Comparison of ENCODE assay signal across 9 cellular contexts in genomic region chr6:33000053-33000452, GRCh38. TPM values are rescaled to one million over a fixed set of nuclear protein-coding genes. Genes with fewer than 3 reads are reported as not detected.
DNase-seq lines count a peak whose midpoint lies in the region; ATAC-seq, FAIRE-seq and TF ChIP-seq lines count a peak whose summit lies in the region.
"Had no signal": no experiment of that assay in that cellular context is flagged by ENCODE, and none has a peak within 500 bp of the region (broad histone marks: within the 10 kb centered on the region; RNA-seq: fewer than 3 reads in every experiment).

No MANE protein-coding gene starts in this region.

- TF ChIP-seq CTCF in Loucy (conservative IDR thresholded peaks at IDR 0.05; ENCODE audit: low read length) (peak; percentile 47), GM12878 (IDR thresholded peaks at IDR 0.05 in 2 of 3, conservative IDR thresholded peaks at IDR 0.05 in 1 of 3; ENCODE audit: control insufficient read depth in 2 of 3, extremely low read depth in 1 of 3, insufficient read depth in 1 of 3, low read depth in 3 of 3, low read length in 3 of 3) (peak; percentile 51 to 60 (median 53))

- no peak overlapping the region for H2BK5ac ChIP-seq in neuronal stem cell (ENCODE audit: low read length)

- no peaks in the 10 kb centered on the region for H4K20me1 ChIP-seq in Loucy (ENCODE audit: insufficient read depth, low read length, poor library complexity, severe bottlenecking)
- no peaks in the 10 kb centered on the region for H4K20me1 ChIP-seq in GM12878 (ENCODE audit: control insufficient read depth, insufficient read depth)

- FAIRE-seq in GM12878 (lab: Jason Lieb, UNC), result no peak

- TF ChIP-seq POLR2A in GM12878 (IDR thresholded peaks at IDR 0.05; ENCODE audit: low read depth, low read length), result no peak

- H3K27me3 ChIP-seq in Loucy (ENCODE audit: insufficient read depth, low read length, poor library complexity, severe bottlenecking), result peaks cover 17% of the 10 kb centered on the region
- H3K27me3 ChIP-seq in GM12878 (replicated peaks in 1 of 2; ENCODE audit: control insufficient read depth in 2 of 2, insufficient read depth in 2 of 2, low read length in 1 of 2), result no peaks in the 10 kb centered on the region
- H3K27me3 ChIP-seq in neuronal stem cell (ENCODE audit: control insufficient read depth in 3 of 3, insufficient read depth in 3 of 3, low read depth in 1 of 3, low read length in 3 of 3), result peaks cover 0 to 64% (median 0%) of the 10 kb centered on the region in 3 experiments

- TF ChIP-seq EP300 in GM12878 (IDR thresholded peaks at IDR 0.05; ENCODE audit: borderline replicate concordance in 1 of 2, control insufficient read depth in 1 of 2, low read depth in 2 of 2, low read length in 2 of 2), result no peak

- ATAC-seq in GM12878, result peak; percentile 89
- no peak for ATAC-seq in Right ventricle myocardium superior (ENCODE audit: poor library complexity)
- ATAC-seq in HG03175 (IDR thresholded peaks at IDR 0.05; ENCODE audit: unreplicated experiment), result no peak

- peak; percentile 44 for DNase-seq in SKM-1 treated with dmso at 0.1 percent for 144 hours (lab: John Stamatoyannopoulos, UW; ENCODE audit: unreplicated experiment)
- DNase-seq in SKM-1 (lab: John Stamatoyannopoulos, UW; ENCODE audit: unreplicated experiment), result no peak
- DNase-seq in GM12878 (ENCODE audit: low read depth, low spot score), result no peak
- peak; percentile 48 for DNase-seq in neuronal stem cell (ENCODE audit: low spot score)
- no peak for DNase-seq in activated effector memory CD4-positive, alpha-beta T cell treated with Interleukin-2 at 50 U/mL for 16 hours
- no peak for DNase-seq in Right ventricle myocardium superior

- in situ Hi-C loops in GM12878 (cut with MboI), result loop anchor here (5.0 kb wide), 1 partner anchor 247 kb away; no protein-coding TSS in a partner anchor

- no peak overlapping the region for H2BK15ac ChIP-seq in neuronal stem cell (ENCODE audit: low read length)

- peak overlapping the region; percentile 14 for H3K4me2 ChIP-seq in Loucy (ENCODE audit: low read depth, low read length, poor library complexity, severe bottlenecking)
- H3K4me2 ChIP-seq in GM12878 (ENCODE audit: control insufficient read depth, insufficient read depth), result 0 out of 2 replicates have a peak overlapping the region, but pooled peaks have one; percentile 12
- no peak overlapping the region for H3K4me2 ChIP-seq in neuronal stem cell (ENCODE audit: insufficient read depth, low read length, poor library complexity, severe bottlenecking)

- H3K9me3 ChIP-seq in Loucy (ENCODE audit: insufficient read depth, low read depth, low read length) (no peaks in the 10 kb centered on the region), GM12878 (replicated peaks; ENCODE audit: control insufficient read depth, insufficient read depth, low read length) (no peaks in the 10 kb centered on the region), neuronal stem cell (replicated peaks in 1 of 2; ENCODE audit: control insufficient read depth in 2 of 2, insufficient read depth in 1 of 2, low read depth in 1 of 2, low read length in 2 of 2) (no peaks in the 10 kb centered on the region)

- H3K4ac ChIP-seq in neuronal stem cell (ENCODE audit: low read length), result no peak overlapping the region

- H2BK120ac ChIP-seq in neuronal stem cell (ENCODE audit: low read depth, low read length), result no peak overlapping the region

- H2BK12ac ChIP-seq in neuronal stem cell (ENCODE audit: low read length), result no peak overlapping the region

- RAD21 ChIA-PET in GM12878 (lab: Charles Lee; ENCODE audit: unreplicated experiment), result interaction anchor here (0.6 to 2.6 kb wide), 7 partner anchors 10 to 173 kb away, joined by 3 to 7 read pairs (median 3); partner anchors contain the start of gene HLA-DPB1

- no peak overlapping the region for H3K14ac ChIP-seq in neuronal stem cell (ENCODE audit: low read length)

- no peaks in the 10 kb centered on the region for H3F3A ChIP-seq in Loucy (ENCODE audit: low read depth)

- H3K79me1 ChIP-seq in neuronal stem cell (ENCODE audit: low read depth, low read length), result no peaks in the 10 kb centered on the region

- peak; percentile 73 for TF ChIP-seq RAD21 in GM12878 (IDR thresholded peaks at IDR 0.05; ENCODE audit: insufficient read depth, low read depth, low read length)

- WGBS in GM12878 (ENCODE audit: insufficient coverage, insufficient replicate concordance, low lambda C conversion rate, missing lambda C conversion rate), result under 1% methylated on average over 8 of the region's 8 CpGs
- no CpG with 5 or more reads among the region's 8 CpGs for WGBS in neuronal stem cell (ENCODE audit: extremely low coverage in 2 of 2, insufficient read length in 2 of 2, insufficient replicate concordance in 1 of 2), 2 donors

- SMC1A ChIA-PET in GM12878 (lab: Charles Lee; ENCODE audit: uncharacterized antibody, unreplicated experiment), result interaction anchor here (0.7 to 2.4 kb wide), 24 partner anchors 8 to 250 kb away, joined by 3 to 13 read pairs (median 4); partner anchors contain the start of gene HLA-DOA

- intact Hi-C loops in GM12878 (cut with micrococcal nuclease; ENCODE audit: unreplicated experiment) (loop anchor here (5.0 kb wide), 1 partner anchor 247 kb away; no protein-coding TSS in a partner anchor), Right ventricle myocardium superior (cut with DNase I) (no loop called here)

- H3K9ac ChIP-seq in Loucy (ENCODE audit: low read depth, low read length, poor library complexity, severe bottlenecking), result no peak overlapping the region
- H3K9ac ChIP-seq in GM12878 (ENCODE audit: control insufficient read depth, insufficient read depth, low read length), result peak overlapping the region; percentile 15; the same call in 1 of the 2 replicates
- H3K9ac ChIP-seq in neuronal stem cell (ENCODE audit: low read depth, low read length, poor library complexity), result no peak overlapping the region

- H4K91ac ChIP-seq in neuronal stem cell (ENCODE audit: low read depth, low read length, poor library complexity), result no peak overlapping the region

- no TSS peak for BruUV-seq in GM12878 (replicated peaks; lab: Mats Ljungman, UMichigan)

- H3K18ac ChIP-seq in neuronal stem cell (ENCODE audit: low read length), result no peak overlapping the region

- peak overlapping the region; percentile 58; the same call in 1 of the 2 replicates for H2AFZ ChIP-seq in Loucy (ENCODE audit: low read length)
- H2AFZ ChIP-seq in GM12878 (ENCODE audit: control insufficient read depth, low read depth, low read length), result peak overlapping the region; percentile 34; the same call in 1 of the 2 replicates
- H2AFZ ChIP-seq in neuronal stem cell (ENCODE audit: low read length), result no peak overlapping the region

- no peak overlapping the region for H3K27ac ChIP-seq in GM12878 (ENCODE audit: control insufficient read depth, insufficient read depth)
- H3K27ac ChIP-seq in neuronal stem cell (replicated peaks; ENCODE audit: low read length), result no peak overlapping the region
- H3K27ac ChIP-seq: cardiac muscle cell had no signal

- H3K79me2 ChIP-seq in Loucy (ENCODE audit: insufficient read depth, low read length), result no peaks in the 10 kb centered on the region
- no peaks in the 10 kb centered on the region for H3K79me2 ChIP-seq in GM12878 (ENCODE audit: control insufficient read depth, insufficient read depth, low read length)

- CTCF ChIA-PET in GM12878 (lab: Yijun Ruan, JAX), result interaction anchor here (0.6 to 3.8 kb wide), 30 partner anchors 9 to 249 kb away, joined by 3 to 26 read pairs (median 4); no protein-coding TSS in a partner anchor

- POLR2A ChIA-PET in GM12878 (lab: Charles Lee), result interaction anchor here (0.6 to 1.9 kb wide), 5 partner anchors 28 to 127 kb away, joined by 3 to 5 read pairs (median 4); partner anchors contain the start of gene BRD2

- no peaks in the 10 kb centered on the region for H3K9me2 ChIP-seq in Loucy (replicated peaks; ENCODE audit: low read depth, low read length)

- no peak overlapping the region for H3K4me3 ChIP-seq in Loucy (ENCODE audit: low read length, poor library complexity, severe bottlenecking)
- H3K4me3 ChIP-seq in GM12878, result no peak overlapping the region
- no peak overlapping the region for H3K4me3 ChIP-seq in neuronal stem cell (ENCODE audit: low read length in 2 of 2)
- H3K4me3 ChIP-seq: cardiac muscle cell had no signal

- no peak overlapping the region for H4K8ac ChIP-seq in neuronal stem cell (ENCODE audit: low read depth, low read length)

- no peaks in the 10 kb centered on the region for H3K36me3 ChIP-seq in Loucy (ENCODE audit: insufficient read depth, low read length)
- no peaks in the 10 kb centered on the region for H3K36me3 ChIP-seq in GM12878 (ENCODE audit: control insufficient read depth in 2 of 2, insufficient read depth in 2 of 2, low read length in 1 of 2)
- no peaks in the 10 kb centered on the region for H3K36me3 ChIP-seq in neuronal stem cell (replicated peaks in 1 of 2; ENCODE audit: control insufficient read depth in 2 of 2, insufficient read depth in 2 of 2, low read length in 2 of 2)
- H3K36me3 ChIP-seq: cardiac muscle cell had no signal

- peaks cover 4% of the 10 kb centered on the region for H3K4me1 ChIP-seq in Loucy (ENCODE audit: insufficient read depth, low read length, poor library complexity, severe bottlenecking)
- peaks cover 7% of the 10 kb centered on the region; the same call in 1 of the 2 replicates for H3K4me1 ChIP-seq in GM12878 (ENCODE audit: control insufficient read depth, insufficient read depth, low read length)
- H3K4me1 ChIP-seq in neuronal stem cell (ENCODE audit: control insufficient read depth in 2 of 2, insufficient read depth in 1 of 2, low read depth in 1 of 2, low read length in 2 of 2), result no peaks in the 10 kb centered on the region

- H2AK5ac ChIP-seq in neuronal stem cell (ENCODE audit: low read depth, low read length), result no peak overlapping the region

- H3K23ac ChIP-seq in neuronal stem cell (ENCODE audit: low read depth, low read length, poor library complexity), result no peak overlapping the region

RNA-seq across cellular contexts. Expression of gene HLA-DOA, which starts 9.3 kb away (rescaled TPM):
- total RNA-seq in GM12878 (2013; cell fraction: nucleolus; rRNA removed), result 47.7 and 47.9 TPM in 2 replicates
- 99.2 and 108 TPM in 2 replicates for total RNA-seq in GM12878 (2014; rRNA removed)
- total RNA-seq in GM12878 (2014; rRNA removed; fragmentation: Illumina TruSeq; extraction: Trizol), result 64.6 and 69.1 TPM in 2 replicates
- 73.3 and 73.5 TPM in 2 replicates for total RNA-seq in GM12878 (2021)
- polyA plus RNA-seq in GM12878 (2011; ENCODE audit: low read depth), result 45.0 TPM
- polyA plus RNA-seq in GM12878 (2011; rRNA removed), result 31.3 and 46.7 TPM in 2 replicates
- 77.6 and 86.9 TPM in 2 replicates for polyA plus RNA-seq in GM12878 (2011; cell fraction: cytosol; rRNA removed)
- 77.0 and 89.9 TPM in 2 replicates for polyA plus RNA-seq in GM12878 (2011; cell fraction: nucleus; rRNA removed)
- 78.7 and 83.9 TPM in 2 replicates for polyA plus RNA-seq in GM12878 (2012)
- 69.9 and 79.3 TPM in 2 replicates for polyA plus RNA-seq in GM12878 (2014; fragmentation: Illumina TruSeq; extraction: Trizol)
- polyA plus RNA-seq in GM12878 (2014; fragmentation: Nextera tagmentation; extraction: Ambion mirVana), result 10 to 100 TPM in 1 of 2 experiments, 1 to 10 TPM in 1; 8.8 to 21.1 TPM
- 99.8 and 104 TPM in 2 replicates for polyA plus RNA-seq in GM12878 (2014; rRNA removed)
- 10 to 100 TPM; 44.9 to 47.6 TPM for polyA plus RNA-seq in GM12878 (2016; fragmentation: Nextera tagmentation; extraction: Ambion mirVana)
- polyA minus RNA-seq in GM12878 (2011; rRNA and poly(A)+ RNA removed), result 45.5 and 61.2 TPM in 2 replicates
- polyA minus RNA-seq in GM12878 (2011; cell fraction: cytosol; rRNA and poly(A)+ RNA removed), result 40.4 and 47.3 TPM in 2 replicates
- 35.9 and 56.4 TPM in 2 replicates for polyA minus RNA-seq in GM12878 (2011; cell fraction: nucleus; rRNA and poly(A)+ RNA removed)
- polyA plus RNA-seq in neuronal stem cell (2013, experiment 1 of 2), result 12.8 TPM
- polyA plus RNA-seq in neuronal stem cell (2013, experiment 2 of 2), result 13.6 TPM
- total RNA-seq in Right ventricle myocardium superior, result 1.2 TPM
- polyA plus RNA-seq: cardiac muscle cell had no signal

RNA-seq across cellular contexts. Expression of gene BRD2, which starts 31.7 kb away (rescaled TPM):
- total RNA-seq in GM12878 (2013; cell fraction: nucleolus; rRNA removed), result 348 and 373 TPM in 2 replicates
- total RNA-seq in GM12878 (2014; rRNA removed), result 127 TPM in 2 replicates
- total RNA-seq in GM12878 (2014; rRNA removed; fragmentation: Illumina TruSeq; extraction: Trizol), result 139 and 145 TPM in 2 replicates
- total RNA-seq in GM12878 (2021), result 160 and 178 TPM in 2 replicates
- polyA plus RNA-seq in GM12878 (2011; ENCODE audit: low read depth), result 176 TPM
- polyA plus RNA-seq in GM12878 (2011; rRNA removed), result 218 and 239 TPM in 2 replicates
- polyA plus RNA-seq in GM12878 (2011; cell fraction: cytosol; rRNA removed), result 154 and 169 TPM in 2 replicates
- polyA plus RNA-seq in GM12878 (2011; cell fraction: nucleus; rRNA removed), result 392 and 411 TPM in 2 replicates
- polyA plus RNA-seq in GM12878 (2012), result 174 and 230 TPM in 2 replicates
- 234 and 289 TPM in 2 replicates for polyA plus RNA-seq in GM12878 (2014; fragmentation: Illumina TruSeq; extraction: Trizol)
- polyA plus RNA-seq in GM12878 (2014; fragmentation: Nextera tagmentation; extraction: Ambion mirVana), result 100 to 1,000 TPM in 1 of 2 experiments, 10 to 100 TPM in 1; 32.2 to 133 TPM
- 180 and 181 TPM in 2 replicates for polyA plus RNA-seq in GM12878 (2014; rRNA removed)
- 100 to 1,000 TPM; 113 to 118 TPM for polyA plus RNA-seq in GM12878 (2016; fragmentation: Nextera tagmentation; extraction: Ambion mirVana)
- 122 and 140 TPM in 2 replicates for polyA minus RNA-seq in GM12878 (2011; rRNA and poly(A)+ RNA removed)
- polyA minus RNA-seq in GM12878 (2011; cell fraction: cytosol; rRNA and poly(A)+ RNA removed), result 51.2 and 63.0 TPM in 2 replicates
- polyA minus RNA-seq in GM12878 (2011; cell fraction: nucleus; rRNA and poly(A)+ RNA removed), result 133 and 197 TPM in 2 replicates
- polyA plus RNA-seq in neuronal stem cell (2013, experiment 1 of 2), result 180 TPM
- 181 TPM for polyA plus RNA-seq in neuronal stem cell (2013, experiment 2 of 2)
- total RNA-seq in Right ventricle myocardium superior, result 62.6 TPM

RNA-seq across cellular contexts. Expression of gene HLA-DMA, which starts 47.2 kb away (rescaled TPM):
- total RNA-seq in GM12878 (2013; cell fraction: nucleolus; rRNA removed), result 110 and 112 TPM in 2 replicates
- total RNA-seq in GM12878 (2014; rRNA removed) (243 and 269 TPM in 2 replicates), GM12878 (2014; rRNA removed; fragmentation: Illumina TruSeq; extraction: Trizol) (170 and 177 TPM in 2 replicates), GM12878 (2021) (182 and 189 TPM in 2 replicates), Right ventricle myocardium superior (16.3 TPM)
- polyA plus RNA-seq in GM12878 (2011; ENCODE audit: low read depth), result 314 TPM
- polyA plus RNA-seq in GM12878 (2011; rRNA removed) (190 and 290 TPM in 2 replicates), GM12878 (2014; fragmentation: Illumina TruSeq; extraction: Trizol) (327 and 354 TPM in 2 replicates), GM12878 (2014; fragmentation: Nextera tagmentation; extraction: Ambion mirVana) (100 to 1,000 TPM; 389 to 552 TPM), GM12878 (2014; rRNA removed) (267 and 279 TPM in 2 replicates), GM12878 (2016; fragmentation: Nextera tagmentation; extraction: Ambion mirVana) (100 to 1,000 TPM; 339 to 378 TPM)
- 380 and 384 TPM in 2 replicates for polyA plus RNA-seq in GM12878 (2011; cell fraction: cytosol; rRNA removed)
- polyA plus RNA-seq in GM12878 (2011; cell fraction: nucleus; rRNA removed), result 478 and 610 TPM in 2 replicates
- 308 and 348 TPM in 2 replicates for polyA plus RNA-seq in GM12878 (2012)
- polyA minus RNA-seq in GM12878 (2011; rRNA and poly(A)+ RNA removed), result 119 and 159 TPM in 2 replicates
- polyA minus RNA-seq in GM12878 (2011; cell fraction: cytosol; rRNA and poly(A)+ RNA removed), result 44.9 and 50.8 TPM in 2 replicates
- polyA minus RNA-seq in GM12878 (2011; cell fraction: nucleus; rRNA and poly(A)+ RNA removed), result 45.2 and 51.5 TPM in 2 replicates
- polyA plus RNA-seq in neuronal stem cell (2013, experiment 1 of 2), result 18.7 TPM
- 18.3 TPM for polyA plus RNA-seq in neuronal stem cell (2013, experiment 2 of 2)

RNA-seq across cellular contexts. Expression of gene HLA-DMB, which starts 59.2 kb away (rescaled TPM):
- total RNA-seq in GM12878 (2013; cell fraction: nucleolus; rRNA removed), result 54.4 and 59.2 TPM in 2 replicates
- 141 and 149 TPM in 2 replicates for total RNA-seq in GM12878 (2014; rRNA removed)
- total RNA-seq in GM12878 (2014; rRNA removed; fragmentation: Illumina TruSeq; extraction: Trizol), result 117 and 120 TPM in 2 replicates
- total RNA-seq in GM12878 (2021), result 106 and 114 TPM in 2 replicates
- polyA plus RNA-seq in GM12878 (2011; ENCODE audit: low read depth), result 240 TPM
- polyA plus RNA-seq in GM12878 (2011; rRNA removed), result 140 and 173 TPM in 2 replicates
- 172 and 198 TPM in 2 replicates for polyA plus RNA-seq in GM12878 (2011; cell fraction: cytosol; rRNA removed)
- polyA plus RNA-seq in GM12878 (2011; cell fraction: nucleus; rRNA removed), result 112 and 122 TPM in 2 replicates
- 162 and 237 TPM in 2 replicates for polyA plus RNA-seq in GM12878 (2012)
- polyA plus RNA-seq in GM12878 (2014; fragmentation: Illumina TruSeq; extraction: Trizol), result 136 and 158 TPM in 2 replicates
- 100 to 1,000 TPM; 117 to 170 TPM for polyA plus RNA-seq in GM12878 (2014; fragmentation: Nextera tagmentation; extraction: Ambion mirVana)
- polyA plus RNA-seq in GM12878 (2014; rRNA removed), result 114 and 116 TPM in 2 replicates
- 100 to 1,000 TPM; 160 to 168 TPM for polyA plus RNA-seq in GM12878 (2016; fragmentation: Nextera tagmentation; extraction: Ambion mirVana)
- polyA minus RNA-seq in GM12878 (2011; rRNA and poly(A)+ RNA removed), result 91.9 and 112 TPM in 2 replicates
- polyA minus RNA-seq in GM12878 (2011; cell fraction: cytosol; rRNA and poly(A)+ RNA removed), result 22.9 and 33.3 TPM in 2 replicates
- 25.1 and 32.0 TPM in 2 replicates for polyA minus RNA-seq in GM12878 (2011; cell fraction: nucleus; rRNA and poly(A)+ RNA removed)
- polyA plus RNA-seq in neuronal stem cell (2013, experiment 1 of 2), result 4.8 TPM
- polyA plus RNA-seq in neuronal stem cell (2013, experiment 2 of 2), result 5.1 TPM
- 10.4 TPM for total RNA-seq in Right ventricle myocardium superior
- total RNA-seq: cardiac muscle cell had no signal
- polyA plus RNA-seq: cardiac muscle cell had no signal

Comparison
In these comparisons a context has a peak if more than half of its experiments do, and no peak if none do; other contexts are left out.
1. DNase-seq: peak in SKM-1 treated with dmso at 0.1 percent for 144 hours (single experiment) and neuronal stem cell (single experiment); none in SKM-1 (single experiment), GM12878 (single experiment), activated effector memory CD4-positive, alpha-beta T cell treated with Interleukin-2 at 50 U/mL for 16 hours (single experiment) and Right ventricle myocardium superior (single experiment).
2. RNA of gene HLA-DOA, which starts 9.3 kb away (total RNA-seq): 47.7 to 108 TPM in GM12878; 1.2 TPM in Right ventricle myocardium superior (single experiment); every median in the first group is over 10 times any median in the second.